ENCODE assay signal across 1 cellular context in the genomic region with DNA sequence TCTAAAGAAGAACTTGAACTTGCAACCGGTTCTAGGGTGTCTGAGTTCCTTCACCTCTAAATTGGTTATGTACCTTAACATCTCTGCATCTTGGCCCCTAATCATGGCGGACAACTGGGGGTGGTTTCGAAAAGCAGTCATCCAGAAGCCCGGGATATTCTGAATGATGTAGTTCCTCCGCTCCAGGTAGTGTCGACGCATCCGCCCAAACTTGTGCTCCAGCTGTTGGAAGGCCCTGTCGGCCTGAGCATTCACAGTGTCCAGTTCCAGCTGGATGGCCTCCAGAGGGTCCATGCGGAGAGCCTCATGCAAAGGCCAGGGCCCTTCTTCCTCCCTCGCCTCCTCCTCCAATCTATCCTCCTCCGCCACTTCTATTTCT.
TF ChIP-seq lines count a peak whose summit lies in the region.

No MANE protein-coding gene starts in this region.

TF ChIP-seq in H1, 55 proteins besides CTCF, POLR2A, EP300 and RAD21:
- TF ChIP-seq POU5F1 (IDR thresholded peaks at IDR 0.05; ENCODE audit: low read depth, low read length) = no peak
- no peak for TF ChIP-seq SP4 (IDR thresholded peaks at IDR 0.05; ENCODE audit: low read length)
- TF ChIP-seq, protein P1, sequence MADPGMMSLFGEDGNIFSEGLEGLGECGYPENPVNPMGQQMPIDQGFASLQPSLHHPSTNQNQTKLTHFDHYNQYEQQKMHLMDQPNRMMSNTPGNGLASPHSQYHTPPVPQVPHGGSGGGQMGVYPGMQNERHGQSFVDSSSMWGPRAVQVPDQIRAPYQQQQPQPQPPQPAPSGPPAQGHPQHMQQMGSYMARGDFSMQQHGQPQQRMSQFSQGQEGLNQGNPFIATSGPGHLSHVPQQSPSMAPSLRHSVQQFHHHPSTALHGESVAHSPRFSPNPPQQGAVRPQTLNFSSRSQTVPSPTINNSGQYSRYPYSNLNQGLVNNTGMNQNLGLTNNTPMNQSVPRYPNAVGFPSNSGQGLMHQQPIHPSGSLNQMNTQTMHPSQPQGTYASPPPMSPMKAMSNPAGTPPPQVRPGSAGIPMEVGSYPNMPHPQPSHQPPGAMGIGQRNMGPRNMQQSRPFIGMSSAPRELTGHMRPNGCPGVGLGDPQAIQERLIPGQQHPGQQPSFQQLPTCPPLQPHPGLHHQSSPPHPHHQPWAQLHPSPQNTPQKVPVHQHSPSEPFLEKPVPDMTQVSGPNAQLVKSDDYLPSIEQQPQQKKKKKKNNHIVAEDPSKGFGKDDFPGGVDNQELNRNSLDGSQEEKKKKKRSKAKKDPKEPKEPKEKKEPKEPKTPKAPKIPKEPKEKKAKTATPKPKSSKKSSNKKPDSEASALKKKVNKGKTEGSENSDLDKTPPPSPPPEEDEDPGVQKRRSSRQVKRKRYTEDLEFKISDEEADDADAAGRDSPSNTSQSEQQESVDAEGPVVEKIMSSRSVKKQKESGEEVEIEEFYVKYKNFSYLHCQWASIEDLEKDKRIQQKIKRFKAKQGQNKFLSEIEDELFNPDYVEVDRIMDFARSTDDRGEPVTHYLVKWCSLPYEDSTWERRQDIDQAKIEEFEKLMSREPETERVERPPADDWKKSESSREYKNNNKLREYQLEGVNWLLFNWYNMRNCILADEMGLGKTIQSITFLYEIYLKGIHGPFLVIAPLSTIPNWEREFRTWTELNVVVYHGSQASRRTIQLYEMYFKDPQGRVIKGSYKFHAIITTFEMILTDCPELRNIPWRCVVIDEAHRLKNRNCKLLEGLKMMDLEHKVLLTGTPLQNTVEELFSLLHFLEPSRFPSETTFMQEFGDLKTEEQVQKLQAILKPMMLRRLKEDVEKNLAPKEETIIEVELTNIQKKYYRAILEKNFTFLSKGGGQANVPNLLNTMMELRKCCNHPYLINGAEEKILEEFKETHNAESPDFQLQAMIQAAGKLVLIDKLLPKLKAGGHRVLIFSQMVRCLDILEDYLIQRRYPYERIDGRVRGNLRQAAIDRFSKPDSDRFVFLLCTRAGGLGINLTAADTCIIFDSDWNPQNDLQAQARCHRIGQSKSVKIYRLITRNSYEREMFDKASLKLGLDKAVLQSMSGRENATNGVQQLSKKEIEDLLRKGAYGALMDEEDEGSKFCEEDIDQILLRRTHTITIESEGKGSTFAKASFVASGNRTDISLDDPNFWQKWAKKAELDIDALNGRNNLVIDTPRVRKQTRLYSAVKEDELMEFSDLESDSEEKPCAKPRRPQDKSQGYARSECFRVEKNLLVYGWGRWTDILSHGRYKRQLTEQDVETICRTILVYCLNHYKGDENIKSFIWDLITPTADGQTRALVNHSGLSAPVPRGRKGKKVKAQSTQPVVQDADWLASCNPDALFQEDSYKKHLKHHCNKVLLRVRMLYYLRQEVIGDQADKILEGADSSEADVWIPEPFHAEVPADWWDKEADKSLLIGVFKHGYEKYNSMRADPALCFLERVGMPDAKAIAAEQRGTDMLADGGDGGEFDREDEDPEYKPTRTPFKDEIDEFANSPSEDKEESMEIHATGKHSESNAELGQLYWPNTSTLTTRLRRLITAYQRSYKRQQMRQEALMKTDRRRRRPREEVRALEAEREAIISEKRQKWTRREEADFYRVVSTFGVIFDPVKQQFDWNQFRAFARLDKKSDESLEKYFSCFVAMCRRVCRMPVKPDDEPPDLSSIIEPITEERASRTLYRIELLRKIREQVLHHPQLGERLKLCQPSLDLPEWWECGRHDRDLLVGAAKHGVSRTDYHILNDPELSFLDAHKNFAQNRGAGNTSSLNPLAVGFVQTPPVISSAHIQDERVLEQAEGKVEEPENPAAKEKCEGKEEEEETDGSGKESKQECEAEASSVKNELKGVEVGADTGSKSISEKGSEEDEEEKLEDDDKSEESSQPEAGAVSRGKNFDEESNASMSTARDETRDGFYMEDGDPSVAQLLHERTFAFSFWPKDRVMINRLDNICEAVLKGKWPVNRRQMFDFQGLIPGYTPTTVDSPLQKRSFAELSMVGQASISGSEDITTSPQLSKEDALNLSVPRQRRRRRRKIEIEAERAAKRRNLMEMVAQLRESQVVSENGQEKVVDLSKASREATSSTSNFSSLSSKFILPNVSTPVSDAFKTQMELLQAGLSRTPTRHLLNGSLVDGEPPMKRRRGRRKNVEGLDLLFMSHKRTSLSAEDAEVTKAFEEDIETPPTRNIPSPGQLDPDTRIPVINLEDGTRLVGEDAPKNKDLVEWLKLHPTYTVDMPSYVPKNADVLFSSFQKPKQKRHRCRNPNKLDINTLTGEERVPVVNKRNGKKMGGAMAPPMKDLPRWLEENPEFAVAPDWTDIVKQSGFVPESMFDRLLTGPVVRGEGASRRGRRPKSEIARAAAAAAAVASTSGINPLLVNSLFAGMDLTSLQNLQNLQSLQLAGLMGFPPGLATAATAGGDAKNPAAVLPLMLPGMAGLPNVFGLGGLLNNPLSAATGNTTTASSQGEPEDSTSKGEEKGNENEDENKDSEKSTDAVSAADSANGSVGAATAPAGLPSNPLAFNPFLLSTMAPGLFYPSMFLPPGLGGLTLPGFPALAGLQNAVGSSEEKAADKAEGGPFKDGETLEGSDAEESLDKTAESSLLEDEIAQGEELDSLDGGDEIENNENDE (IDR thresholded peaks at IDR 0.05; ENCODE audit: insufficient replicate concordance, low read length) = no peak
- no peak for TF ChIP-seq SIRT6 (IDR thresholded peaks at IDR 0.05; ENCODE audit: low read length)
- TF ChIP-seq, protein P2, sequence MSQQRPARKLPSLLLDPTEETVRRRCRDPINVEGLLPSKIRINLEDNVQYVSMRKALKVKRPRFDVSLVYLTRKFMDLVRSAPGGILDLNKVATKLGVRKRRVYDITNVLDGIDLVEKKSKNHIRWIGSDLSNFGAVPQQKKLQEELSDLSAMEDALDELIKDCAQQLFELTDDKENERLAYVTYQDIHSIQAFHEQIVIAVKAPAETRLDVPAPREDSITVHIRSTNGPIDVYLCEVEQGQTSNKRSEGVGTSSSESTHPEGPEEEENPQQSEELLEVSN (IDR thresholded peaks at IDR 0.05) = no peak
- TF ChIP-seq BRCA1 (IDR thresholded peaks at IDR 0.05; ENCODE audit: low read depth, low read length) = no peak
- 0 out of 4 replicates have a peak, but pooled peaks of 1 of the 2 experiments have one; percentile 21 for TF ChIP-seq SIN3A (conservative IDR thresholded peaks at IDR 0.05 in 1 of 2, IDR thresholded peaks at IDR 0.05 in 1 of 2; ENCODE audit: low read depth in 1 of 2, low read length in 2 of 2)
- TF ChIP-seq POLR2AphosphoS5 (IDR thresholded peaks at IDR 0.05; ENCODE audit: low read depth, low read length) = peak; percentile 17; the same call in 1 of the 2 replicates
